In the genomic region with DNA sequence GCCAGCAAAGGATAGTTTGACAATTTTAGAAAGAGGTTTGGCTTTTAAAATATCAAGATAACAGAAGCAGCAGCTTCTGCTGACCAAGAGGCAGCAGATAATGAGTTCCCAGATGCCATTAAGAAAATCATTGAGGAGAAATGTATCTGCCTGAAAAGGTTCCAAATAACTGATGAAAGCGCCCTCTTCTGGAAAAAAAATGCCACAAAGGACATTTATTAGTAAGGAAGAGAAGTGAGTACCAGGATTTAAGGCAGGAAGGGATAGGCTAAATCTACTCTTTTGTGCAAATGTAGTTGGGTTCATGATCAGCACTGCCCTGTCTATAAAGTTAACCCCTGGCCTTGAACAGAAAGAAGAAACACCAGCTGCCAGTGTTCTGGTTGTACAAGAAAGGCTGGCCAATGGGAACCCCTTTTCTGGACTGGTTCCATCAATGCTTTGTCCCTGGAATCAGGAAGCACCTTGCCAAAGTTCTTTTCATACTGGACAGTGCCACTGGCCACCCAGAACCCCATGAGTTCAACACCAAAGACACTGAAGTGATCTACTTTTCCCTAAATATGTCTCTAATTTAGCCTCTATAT, we compare ENCODE assay signal across 1 cellular context.
TF ChIP-seq lines count a peak whose summit lies in the region.

No MANE protein-coding gene starts in this region.

TF ChIP-seq in GM23338, 12 proteins besides CTCF, POLR2A, EP300 and RAD21 (continued from another document):
- TF ChIP-seq, protein P1, sequence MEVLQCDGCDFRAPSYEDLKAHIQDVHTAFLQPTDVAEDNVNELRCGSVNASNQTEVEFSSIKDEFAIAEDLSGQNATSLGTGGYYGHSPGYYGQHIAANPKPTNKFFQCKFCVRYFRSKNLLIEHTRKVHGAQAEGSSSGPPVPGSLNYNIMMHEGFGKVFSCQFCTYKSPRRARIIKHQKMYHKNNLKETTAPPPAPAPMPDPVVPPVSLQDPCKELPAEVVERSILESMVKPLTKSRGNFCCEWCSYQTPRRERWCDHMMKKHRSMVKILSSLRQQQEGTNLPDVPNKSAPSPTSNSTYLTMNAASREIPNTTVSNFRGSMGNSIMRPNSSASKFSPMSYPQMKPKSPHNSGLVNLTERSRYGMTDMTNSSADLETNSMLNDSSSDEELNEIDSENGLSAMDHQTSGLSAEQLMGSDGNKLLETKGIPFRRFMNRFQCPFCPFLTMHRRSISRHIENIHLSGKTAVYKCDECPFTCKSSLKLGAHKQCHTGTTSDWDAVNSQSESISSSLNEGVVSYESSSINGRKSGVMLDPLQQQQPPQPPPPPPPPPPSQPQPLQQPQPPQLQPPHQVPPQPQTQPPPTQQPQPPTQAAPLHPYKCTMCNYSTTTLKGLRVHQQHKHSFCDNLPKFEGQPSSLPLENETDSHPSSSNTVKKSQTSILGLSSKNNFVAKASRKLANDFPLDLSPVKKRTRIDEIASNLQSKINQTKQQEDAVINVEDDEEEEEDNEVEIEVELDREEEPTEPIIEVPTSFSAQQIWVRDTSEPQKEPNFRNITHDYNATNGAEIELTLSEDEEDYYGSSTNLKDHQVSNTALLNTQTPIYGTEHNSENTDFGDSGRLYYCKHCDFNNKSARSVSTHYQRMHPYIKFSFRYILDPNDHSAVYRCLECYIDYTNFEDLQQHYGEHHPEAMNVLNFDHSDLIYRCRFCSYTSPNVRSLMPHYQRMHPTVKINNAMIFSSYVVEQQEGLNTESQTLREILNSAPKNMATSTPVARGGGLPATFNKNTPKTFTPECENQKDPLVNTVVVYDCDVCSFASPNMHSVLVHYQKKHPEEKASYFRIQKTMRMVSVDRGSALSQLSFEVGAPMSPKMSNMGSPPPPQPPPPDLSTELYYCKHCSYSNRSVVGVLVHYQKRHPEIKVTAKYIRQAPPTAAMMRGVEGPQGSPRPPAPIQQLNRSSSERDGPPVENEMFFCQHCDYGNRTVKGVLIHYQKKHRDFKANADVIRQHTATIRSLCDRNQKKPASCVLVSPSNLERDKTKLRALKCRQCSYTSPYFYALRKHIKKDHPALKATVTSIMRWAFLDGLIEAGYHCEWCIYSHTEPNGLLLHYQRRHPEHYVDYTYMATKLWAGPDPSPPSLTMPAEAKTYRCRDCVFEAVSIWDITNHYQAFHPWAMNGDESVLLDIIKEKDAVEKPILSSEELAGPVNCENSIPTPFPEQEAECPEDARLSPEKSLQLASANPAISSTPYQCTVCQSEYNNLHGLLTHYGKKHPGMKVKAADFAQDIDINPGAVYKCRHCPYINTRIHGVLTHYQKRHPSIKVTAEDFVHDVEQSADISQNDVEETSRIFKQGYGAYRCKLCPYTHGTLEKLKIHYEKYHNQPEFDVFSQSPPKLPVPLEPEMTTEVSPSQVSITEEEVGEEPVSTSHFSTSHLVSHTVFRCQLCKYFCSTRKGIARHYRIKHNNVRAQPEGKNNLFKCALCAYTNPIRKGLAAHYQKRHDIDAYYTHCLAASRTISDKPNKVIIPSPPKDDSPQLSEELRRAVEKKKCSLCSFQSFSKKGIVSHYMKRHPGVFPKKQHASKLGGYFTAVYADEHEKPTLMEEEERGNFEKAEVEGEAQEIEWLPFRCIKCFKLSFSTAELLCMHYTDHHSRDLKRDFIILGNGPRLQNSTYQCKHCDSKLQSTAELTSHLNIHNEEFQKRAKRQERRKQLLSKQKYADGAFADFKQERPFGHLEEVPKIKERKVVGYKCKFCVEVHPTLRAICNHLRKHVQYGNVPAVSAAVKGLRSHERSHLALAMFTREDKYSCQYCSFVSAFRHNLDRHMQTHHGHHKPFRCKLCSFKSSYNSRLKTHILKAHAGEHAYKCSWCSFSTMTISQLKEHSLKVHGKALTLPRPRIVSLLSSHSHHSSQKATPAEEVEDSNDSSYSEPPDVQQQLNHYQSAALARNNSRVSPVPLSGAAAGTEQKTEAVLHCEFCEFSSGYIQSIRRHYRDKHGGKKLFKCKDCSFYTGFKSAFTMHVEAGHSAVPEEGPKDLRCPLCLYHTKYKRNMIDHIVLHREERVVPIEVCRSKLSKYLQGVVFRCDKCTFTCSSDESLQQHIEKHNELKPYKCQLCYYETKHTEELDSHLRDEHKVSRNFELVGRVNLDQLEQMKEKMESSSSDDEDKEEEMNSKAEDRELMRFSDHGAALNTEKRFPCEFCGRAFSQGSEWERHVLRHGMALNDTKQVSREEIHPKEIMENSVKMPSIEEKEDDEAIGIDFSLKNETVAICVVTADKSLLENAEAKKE (CRISPR knock-in tag; IDR thresholded peaks at IDR 0.05): no peak
- no peak for TF ChIP-seq NANOG (IDR thresholded peaks at IDR 0.05; ENCODE audit: borderline replicate concordance)
